In the genomic region with DNA sequence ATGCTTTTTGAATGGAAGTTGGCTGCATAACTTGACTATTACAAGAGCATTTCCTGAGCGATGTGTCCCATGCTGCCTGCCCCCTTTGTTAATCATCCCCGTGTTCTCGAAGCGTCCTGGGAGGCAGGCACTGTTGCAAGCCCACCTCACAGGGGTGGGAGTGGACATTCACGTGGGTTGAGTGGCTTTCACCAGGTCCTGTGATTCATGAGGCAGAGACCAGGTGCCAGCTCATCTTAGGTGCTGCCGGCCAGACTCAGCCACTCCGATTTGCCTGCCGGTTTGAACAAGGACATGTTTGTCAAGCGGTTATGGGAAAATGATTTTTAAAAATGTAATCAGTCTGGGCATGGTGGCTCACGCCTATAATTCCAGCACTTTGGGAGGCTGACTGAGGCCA, we compare ENCODE assay signal across 27 cellular contexts.
DNase-seq lines count a peak whose midpoint lies in the region; ATAC-seq, FAIRE-seq and TF ChIP-seq lines count a peak whose summit lies in the region.
"Had no signal": no experiment of that assay in that cellular context is flagged by ENCODE, and none has a peak within 500 bp of the region (broad histone marks: within the 10 kb centered on the region; RNA-seq: fewer than 3 reads in every experiment).

No MANE protein-coding gene starts in this region.

- DNase-seq in RCC 7860 (ENCODE audit: low spot score) (peak; percentile 32), dorsolateral prefrontal cortex (no peak), nephron progenitor cell (no peak), aorta (no peak), DMS 273 treated with DMSO at 0.1 percent for 48 hours (lab: John Stamatoyannopoulos, UW) (no peak), GM10248 (ENCODE audit: extremely low spot score) (no peak), Peyer's patch (no peak)
- DNase-seq: activated CD4-positive, alpha-beta T cell treated with anti-CD3 and anti-CD28 coated beads for 4 hours; activated CD8-positive, alpha-beta memory T cell treated with anti-CD3 and anti-CD28 coated beads, Interleukin-2, amount 10 ng/mL, durations not matched to agents 7 days and 5 days; activated naive CD8-positive, alpha-beta T cell treated with anti-CD3 and anti-CD28 coated beads for 36 hours; CD4-positive, alpha-beta memory T cell; DMS153; foreskin keratinocyte; GF-D8; hippocampal formation; Karpas-422; NCI-H2171; SHP77 treated with DMSO at 0.1 percent for 48 hours; T-cell had no signal

- H3K4me3 Mint-ChIP-seq in nephron progenitor cell: no peak overlapping the region
- H3K4me3 Mint-ChIP-seq: activated CD8-positive, alpha-beta memory T cell treated with anti-CD3 and anti-CD28 coated beads, Interleukin-2, amount 10 ng/mL, durations not matched to agents 7 days and 5 days; activated naive CD8-positive, alpha-beta T cell treated with anti-CD3 and anti-CD28 coated beads for 36 hours; CD4-positive, alpha-beta memory T cell; T-cell had no signal

- POLR2A ChIA-PET in GM10248 (lab: Yijun Ruan, JAX): no interaction called here

- H3K4me1 ChIP-seq in aorta (ENCODE audit: control insufficient read depth in 1 of 2, insufficient read depth in 2 of 2, low read length in 2 of 2): no peaks in the 10 kb centered on the region
- no peaks in the 10 kb centered on the region for H3K4me1 ChIP-seq in Peyer's patch
- H3K4me1 ChIP-seq: breast epithelium, foreskin keratinocyte, suprapubic skin had no signal

- CTCF ChIA-PET in GM10248 (lab: Yijun Ruan, JAX): no interaction called here

- peaks cover 4% of the 10 kb centered on the region for H3K4me1 Mint-ChIP-seq in nephron progenitor cell
- H3K4me1 Mint-ChIP-seq: activated CD8-positive, alpha-beta memory T cell treated with anti-CD3 and anti-CD28 coated beads, Interleukin-2, amount 10 ng/mL, durations not matched to agents 7 days and 5 days; activated naive CD8-positive, alpha-beta T cell treated with anti-CD3 and anti-CD28 coated beads for 36 hours; T-cell had no signal

- no peak for ATAC-seq in aorta (ENCODE audit: low FRiP score)
- ATAC-seq: activated CD8-positive, alpha-beta memory T cell treated with anti-CD3 and anti-CD28 coated beads, Interleukin-2, amount 10 ng/mL, durations not matched to agents 7 days and 5 days; foreskin keratinocyte; HCT116; T-cell had no signal

- no peaks in the 10 kb centered on the region for H3K27me3 ChIP-seq in dorsolateral prefrontal cortex
- no peaks in the 10 kb centered on the region for H3K27me3 ChIP-seq in aorta (ENCODE audit: control insufficient read depth in 1 of 2, insufficient read depth in 2 of 2, low read length in 1 of 2)
- H3K27me3 ChIP-seq in Peyer's patch: no peaks in the 10 kb centered on the region
- H3K27me3 ChIP-seq: breast epithelium, foreskin keratinocyte, suprapubic skin had no signal

- H3K36me3 ChIP-seq in aorta (ENCODE audit: control insufficient read depth in 1 of 2, insufficient read depth in 2 of 2, low read length in 1 of 2): peaks cover 2 to 4% of the 10 kb centered on the region in 2 donors
- H3K36me3 ChIP-seq in Peyer's patch: peaks cover 0 to 9% (median 0%) of the 10 kb centered on the region in 3 donors
- H3K36me3 ChIP-seq: breast epithelium had no signal

- H3K4me3 ChIP-seq in dorsolateral prefrontal cortex (no peak overlapping the region), aorta (ENCODE audit: low read length in 2 of 2) (no peak overlapping the region), Peyer's patch (no peak overlapping the region)
- H3K4me3 ChIP-seq: breast epithelium, lung, suprapubic skin had no signal

- peak overlapping the region; percentile 68 for H3K27ac Mint-ChIP-seq in nephron progenitor cell
- H3K27ac Mint-ChIP-seq: activated CD8-positive, alpha-beta memory T cell treated with anti-CD3 and anti-CD28 coated beads, Interleukin-2, amount 10 ng/mL, durations not matched to agents 7 days and 5 days; activated naive CD8-positive, alpha-beta T cell treated with anti-CD3 and anti-CD28 coated beads for 36 hours; activated T-helper 2 cell treated with anti-CD3 and anti-CD28 coated beads, Interferon-gamma antibody, Interleukin-2, Interleukin-4, amounts not matched to agents 10 μg/mL and 5 μg/mL and 100 μg/mL, durations not matched to agents 14 hours and 24 hours and 36 hours; CD4-positive, alpha-beta memory T cell; T-cell had no signal

- TF ChIP-seq POLR2A in Peyer's patch (IDR thresholded peaks at IDR 0.05): no peak

- WGBS in aorta, 2 donors: 25 to 36% methylated on average over 10 of the region's 10 CpGs

- TF ChIP-seq CTCF in dorsolateral prefrontal cortex (IDR thresholded peaks at IDR 0.05 in 54 of 56, conservative IDR thresholded peaks at IDR 0.05 in 2 of 56; ENCODE audit: low read depth in 1 of 56, partially characterized antibody in 56 of 56): no peak
- no peak for TF ChIP-seq CTCF in nephron progenitor cell (IDR thresholded peaks at IDR 0.05)
- no peak for TF ChIP-seq CTCF in GM10248 (IDR thresholded peaks at IDR 0.05; ENCODE audit: control extremely low read depth, extremely low read depth, low read depth, missing control alignments)
- TF ChIP-seq CTCF in Peyer's patch (IDR thresholded peaks at IDR 0.05): no peak

- no peaks in the 10 kb centered on the region for H3K9me3 ChIP-seq in aorta (ENCODE audit: control insufficient read depth, low read length)
- H3K9me3 ChIP-seq in Peyer's patch: no peaks in the 10 kb centered on the region
- H3K9me3 ChIP-seq: breast epithelium, suprapubic skin had no signal

- peak overlapping the region in 40 of 59 donors; percentile 1 to 86 (median 44) for H3K27ac ChIP-seq in dorsolateral prefrontal cortex
- H3K27ac ChIP-seq in aorta (ENCODE audit: low read depth in 1 of 2, low read length in 2 of 2): peak overlapping the region; percentile 2
- H3K27ac ChIP-seq in Peyer's patch: no peak overlapping the region
- H3K27ac ChIP-seq: breast epithelium, epithelial cell of prostate, foreskin keratinocyte, suprapubic skin had no signal

- H3K9me3 Mint-ChIP-seq in nephron progenitor cell: no peaks in the 10 kb centered on the region
- H3K9me3 Mint-ChIP-seq: activated naive CD8-positive, alpha-beta T cell treated with anti-CD3 and anti-CD28 coated beads for 36 hours; activated T-helper 2 cell treated with anti-CD3 and anti-CD28 coated beads, Interferon-gamma antibody, Interleukin-2, Interleukin-4, amounts not matched to agents 10 μg/mL and 5 μg/mL and 100 μg/mL, durations not matched to agents 14 hours and 24 hours and 36 hours; T-cell had no signal

- peaks cover 77% of the 10 kb centered on the region for H3K36me3 Mint-ChIP-seq in nephron progenitor cell (ENCODE audit: low read depth)
- H3K36me3 Mint-ChIP-seq: activated CD8-positive, alpha-beta memory T cell treated with anti-CD3 and anti-CD28 coated beads, Interleukin-2, amount 10 ng/mL, durations not matched to agents 7 days and 5 days; activated naive CD8-positive, alpha-beta T cell treated with anti-CD3 and anti-CD28 coated beads for 36 hours; T-cell had no signal

- intact Hi-C loops in dorsolateral prefrontal cortex (cut with DNase I): no loop called here
- intact Hi-C loops in aorta (cut with DNase I): loop anchor here in 1 of 2 donors (5.0 kb wide), 1 partner anchor 40 kb away; no protein-coding TSS in a partner anchor

- FAIRE-seq in RCC 7860 (lab: Jason Lieb, UNC): no peak
- FAIRE-seq: islet of Langerhans, TTC549 had no signal

- no peaks in the 10 kb centered on the region for H3K27me3 Mint-ChIP-seq in nephron progenitor cell (ENCODE audit: low read depth, poor library complexity)

Comparison
In these comparisons a context has a peak if more than half of its experiments do, and no peak if none do; other contexts are left out.
1. H3K27ac ChIP-seq: peak in dorsolateral prefrontal cortex (40 of 59) and aorta (2 of 2); none in Peyer's patch (0 of 4).